ENCODE assay signal across 1 cellular context in genomic region chr1:228038387-228039005, GRCh38.
TF ChIP-seq lines count a peak whose summit lies in the region.

No MANE protein-coding gene starts in this region.

TF ChIP-seq in WTC11, 78 proteins besides CTCF, POLR2A, EP300 and RAD21 (continued from another document):
- no peak for TF ChIP-seq HMGXB4 (CRISPR knock-in tag; IDR thresholded peaks at IDR 0.05)
- TF ChIP-seq CBFB (CRISPR knock-in tag; IDR thresholded peaks at IDR 0.05; ENCODE audit: low read depth) = no peak
- TF ChIP-seq, protein P1, sequence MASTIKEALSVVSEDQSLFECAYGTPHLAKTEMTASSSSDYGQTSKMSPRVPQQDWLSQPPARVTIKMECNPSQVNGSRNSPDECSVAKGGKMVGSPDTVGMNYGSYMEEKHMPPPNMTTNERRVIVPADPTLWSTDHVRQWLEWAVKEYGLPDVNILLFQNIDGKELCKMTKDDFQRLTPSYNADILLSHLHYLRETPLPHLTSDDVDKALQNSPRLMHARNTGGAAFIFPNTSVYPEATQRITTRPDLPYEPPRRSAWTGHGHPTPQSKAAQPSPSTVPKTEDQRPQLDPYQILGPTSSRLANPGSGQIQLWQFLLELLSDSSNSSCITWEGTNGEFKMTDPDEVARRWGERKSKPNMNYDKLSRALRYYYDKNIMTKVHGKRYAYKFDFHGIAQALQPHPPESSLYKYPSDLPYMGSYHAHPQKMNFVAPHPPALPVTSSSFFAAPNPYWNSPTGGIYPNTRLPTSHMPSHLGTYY (CRISPR knock-in tag; IDR thresholded peaks at IDR 0.05) = no peak
- TF ChIP-seq, protein P2, sequence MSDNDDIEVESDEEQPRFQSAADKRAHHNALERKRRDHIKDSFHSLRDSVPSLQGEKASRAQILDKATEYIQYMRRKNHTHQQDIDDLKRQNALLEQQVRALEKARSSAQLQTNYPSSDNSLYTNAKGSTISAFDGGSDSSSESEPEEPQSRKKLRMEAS (CRISPR knock-in tag; IDR thresholded peaks at IDR 0.05) = no peak
- TF ChIP-seq USF2 (CRISPR knock-in tag; IDR thresholded peaks at IDR 0.05) = no peak
- TF ChIP-seq ETV6 (CRISPR knock-in tag; IDR thresholded peaks at IDR 0.05) = no peak
- no peak for TF ChIP-seq SP1 (CRISPR knock-in tag; conservative IDR thresholded peaks at IDR 0.05)
- no peak for TF ChIP-seq TP53 (CRISPR knock-in tag; IDR thresholded peaks at IDR 0.05)
- TF ChIP-seq FOXP1 (CRISPR knock-in tag; IDR thresholded peaks at IDR 0.05; ENCODE audit: borderline replicate concordance) = no peak
